In genomic region chr6:43773050-43773956, GRCh38 we compare ENCODE assay signal across 8 cellular contexts. TPM values are rescaled to one million over a fixed set of nuclear protein-coding genes. Genes with fewer than 3 reads are reported as not detected.
DNase-seq lines count a peak whose midpoint lies in the region; ATAC-seq and TF ChIP-seq lines count a peak whose summit lies in the region.

No MANE protein-coding gene starts in this region.

- peak; percentile 51 for DNase-seq in COR-L47 (lab: John Stamatoyannopoulos, UW)
- peak; percentile 90 for DNase-seq in H7
- DNase-seq in NCI-H774 (lab: John Stamatoyannopoulos, UW): peak; percentile 13
- peak; percentile 32 for DNase-seq in activated T-cell treated with anti-CD3 and anti-CD28 coated beads for 4 hours
- peak; percentile 19 to 67 for DNase-seq in fibroblast of lung (ENCODE audit: low read depth in 2 of 2)
- DNase-seq in vagina (ENCODE audit: extremely low spot score in 2 of 2): no peak

- H3K9me3 ChIP-seq in fibroblast of lung (ENCODE audit: control insufficient read depth, insufficient read depth, low read depth, low read length) (no peaks in the 10 kb centered on the region), neuron (ENCODE audit: low read length) (no peaks in the 10 kb centered on the region), vagina (no peaks in the 10 kb centered on the region)

- peak overlapping the region; percentile 94 for H3K9ac ChIP-seq in fibroblast of lung (ENCODE audit: insufficient read depth, low read length)

- no peak for ATAC-seq in HG02981 (IDR thresholded peaks at IDR 0.05; ENCODE audit: unreplicated experiment)

- intact Hi-C loops in vagina (cut with DNase I): loop anchor here (5.0 to 10.0 kb wide), 2 partner anchors 141 to 146 kb away; partner anchors contain the start of gene GTPBP2

- H3K4me2 ChIP-seq in fibroblast of lung (ENCODE audit: extremely low read depth, insufficient read depth, low read length): peak overlapping the region; percentile 99

- no peak for TF ChIP-seq POLR2A in vagina (IDR thresholded peaks at IDR 0.05)

- H3K36me3 ChIP-seq in H7 (replicated peaks; ENCODE audit: control insufficient read depth, insufficient read depth, low read length): peaks cover 14% of the 10 kb centered on the region
- peaks cover 13% of the 10 kb centered on the region for H3K36me3 ChIP-seq in fibroblast of lung (ENCODE audit: control insufficient read depth, insufficient read depth, low read length)
- peaks cover under 1% of the 10 kb centered on the region for H3K36me3 ChIP-seq in neuron (ENCODE audit: insufficient read depth, low read length)
- H3K36me3 ChIP-seq in vagina: peaks cover 0 to 11% of the 10 kb centered on the region in 2 donors

- H3K4me3 ChIP-seq in H7 (ENCODE audit: insufficient read depth, low read depth, low read length): peak overlapping the region; percentile 96
- H3K4me3 ChIP-seq in fibroblast of lung (replicated peaks in 1 of 4; ENCODE audit: control extremely low read depth in 1 of 4, insufficient read depth in 1 of 4, low read depth in 3 of 4, low read length in 4 of 4): peak overlapping the region; percentile 85 to 91 (median 88)
- peak overlapping the region; percentile 65 for H3K4me3 ChIP-seq in neuron (ENCODE audit: low read length)
- peak overlapping the region; percentile 66 to 77 for H3K4me3 ChIP-seq in vagina

- no peaks in the 10 kb centered on the region; the same call in 1 of the 2 replicates for H3K27me3 ChIP-seq in H7 (ENCODE audit: control insufficient read depth, insufficient read depth, low read length)
- no peaks in the 10 kb centered on the region for H3K27me3 ChIP-seq in fibroblast of lung (ENCODE audit: control insufficient read depth, insufficient read depth, low read length)
- H3K27me3 ChIP-seq in neuron (ENCODE audit: insufficient read depth, low read length): no peaks in the 10 kb centered on the region
- no peaks in the 10 kb centered on the region for H3K27me3 ChIP-seq in vagina

- peak; percentile 82 to 84 for TF ChIP-seq CTCF in fibroblast of lung (conservative IDR thresholded peaks at IDR 0.05 in 1 of 2, IDR thresholded peaks at IDR 0.05 in 1 of 2; ENCODE audit: low read depth in 1 of 2, low read length in 2 of 2)
- TF ChIP-seq CTCF in vagina (IDR thresholded peaks at IDR 0.05): peak in 1 of 3 experiments; percentile 62

- H3K4me1 ChIP-seq in fibroblast of lung (ENCODE audit: control insufficient read depth, extremely low read depth, insufficient read depth, low read length) (peaks cover 33% of the 10 kb centered on the region), neuron (ENCODE audit: insufficient read depth, low read length) (peaks cover 14% of the 10 kb centered on the region), vagina (peaks cover 51% of the 10 kb centered on the region)

- H2AFZ ChIP-seq in fibroblast of lung (ENCODE audit: low read length): no peak overlapping the region
- H2AFZ ChIP-seq in neuron (ENCODE audit: low read depth, low read length): no peak overlapping the region

- H4K20me1 ChIP-seq in fibroblast of lung (ENCODE audit: control insufficient read depth, extremely low read depth, insufficient read depth, low read length): no peaks in the 10 kb centered on the region

- peak overlapping the region; percentile 90 for H3K27ac ChIP-seq in fibroblast of lung (ENCODE audit: insufficient read depth, low read length)
- peak overlapping the region; percentile 89 for H3K27ac ChIP-seq in vagina

- peaks cover 80% of the 10 kb centered on the region for H3K79me2 ChIP-seq in fibroblast of lung (ENCODE audit: control insufficient read depth, insufficient read depth, low read length)

RNA-seq across cellular contexts. Expression of gene VEGFA, which starts 3.3 kb away (rescaled TPM):
- 32.1 and 39.6 TPM in 2 replicates for total RNA-seq in H7 (2014; rRNA removed; shearing (Covaris generic))
- total RNA-seq in fibroblast of lung (150 and 208 TPM in 2 replicates), vagina (194 TPM)
- polyA plus RNA-seq in fibroblast of lung: 68.0 and 111 TPM in 2 replicates
- 51.7 and 88.6 TPM in 2 replicates for polyA plus RNA-seq in fibroblast of lung (2012)
- 529 and 674 TPM in 2 replicates for polyA minus RNA-seq in fibroblast of lung (ENCODE audit: low replicate concordance)

Comparison
In these comparisons a context has a peak if more than half of its experiments do, and no peak if none do; other contexts are left out.
1. DNase-seq: peak in COR-L47 (single experiment), H7 (single experiment), NCI-H774 (single experiment), activated T-cell treated with anti-CD3 and anti-CD28 coated beads for 4 hours (single experiment) and fibroblast of lung (2 of 2); none in vagina (0 of 2).
2. Peak in every context shown above with its lines, with median percentiles within 50 percentile points of each other: H3K4me3 ChIP-seq.